1 cellular context compared by ENCODE assay signal in the genomic region with DNA sequence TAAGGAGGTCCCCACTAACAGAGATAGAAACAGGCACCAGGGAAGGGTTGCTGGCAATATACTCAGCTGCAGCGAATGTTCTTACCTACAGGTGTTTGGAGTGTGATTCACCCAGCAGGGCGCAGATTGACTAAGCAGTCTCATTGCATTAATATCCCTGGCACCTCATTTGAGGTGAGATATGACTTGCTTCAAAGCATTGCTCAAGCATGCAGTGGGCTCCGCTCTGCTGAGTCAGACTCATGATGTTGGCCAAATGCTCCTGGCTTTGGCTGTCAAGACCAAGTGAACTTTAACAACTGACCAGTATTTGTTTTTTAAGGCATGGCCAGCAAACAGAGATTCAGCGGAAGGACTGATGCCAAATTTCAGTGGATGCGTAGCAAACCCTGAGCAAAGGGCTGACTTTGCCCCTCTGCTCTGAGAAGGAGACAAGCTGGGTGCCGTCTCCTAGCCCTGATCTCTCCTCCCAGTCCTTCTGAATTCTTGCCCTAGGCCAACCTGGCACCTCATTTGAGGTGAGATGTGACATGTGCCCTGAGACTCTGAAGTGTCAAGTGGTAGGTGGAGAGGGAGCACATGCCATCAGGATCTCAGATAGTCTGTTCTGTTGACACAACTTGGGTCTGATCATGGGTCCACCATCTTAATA.
TF ChIP-seq lines count a peak whose summit lies in the region.

No MANE protein-coding gene starts in this region.

TF ChIP-seq in HepG2, 621 proteins besides CTCF, POLR2A, EP300 and RAD21 (continued from another document):
- no peak for TF ChIP-seq ZNF574 (CRISPR knock-in tag; IDR thresholded peaks at IDR 0.05)
